In the genomic region with DNA sequence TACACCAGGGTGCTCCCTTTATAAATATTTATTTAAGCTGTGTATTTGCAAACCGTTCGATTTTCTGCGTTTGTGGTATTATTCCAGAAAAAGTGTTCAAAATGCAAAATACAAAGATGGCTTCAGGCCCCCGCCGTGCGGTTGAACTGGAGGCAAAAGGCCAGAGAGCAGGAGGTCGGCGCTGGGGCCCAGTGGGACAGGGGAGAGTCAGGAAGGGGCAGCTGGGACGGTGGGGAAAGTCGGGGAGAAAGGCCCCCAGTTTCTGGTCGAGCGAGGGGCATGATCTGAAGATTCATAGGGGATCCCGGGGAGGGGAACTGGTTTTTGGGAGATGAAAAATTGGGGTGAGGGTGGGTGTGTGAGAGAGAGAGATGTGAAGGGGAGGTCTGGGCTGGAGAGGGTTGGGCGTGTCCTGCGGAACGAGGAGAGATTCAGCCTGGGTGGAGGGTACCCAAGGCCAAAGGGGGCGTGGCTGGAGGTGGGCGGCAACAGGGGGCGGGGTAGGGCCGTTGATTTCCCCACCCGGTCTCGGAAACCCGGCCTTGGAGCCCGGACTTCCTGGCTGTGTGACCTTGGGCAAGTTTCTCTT, we compare ENCODE assay signal across 8 cellular contexts. TPM values are rescaled to one million over a fixed set of nuclear protein-coding genes. Genes with fewer than 3 reads are reported as not detected.
DNase-seq lines count a peak whose midpoint lies in the region; ATAC-seq, FAIRE-seq and TF ChIP-seq lines count a peak whose summit lies in the region.

No MANE protein-coding gene starts in this region.

- TF ChIP-seq EP300 in H1 (IDR thresholded peaks at IDR 0.05; ENCODE audit: borderline replicate concordance in 1 of 2, low read depth in 2 of 2, low read length in 2 of 2) = no peak

- CTCF ChIA-PET in H1 (lab: Charles Lee; ENCODE audit: partially characterized antibody) = interaction anchor here (0.6 to 1.7 kb wide), 4 partner anchors 44 to 1287 kb away, joined by 3 to 7 read pairs (median 3); no protein-coding TSS in a partner anchor

- no peak overlapping the region for H4K8ac ChIP-seq in H1 (ENCODE audit: extremely low read depth, insufficient read depth, low read length)

- H4K20me1 ChIP-seq in MM.1S (ENCODE audit: insufficient read depth, low read length) (no peaks in the 10 kb centered on the region), H1 (replicated peaks in 1 of 2; ENCODE audit: control insufficient read depth in 1 of 2, insufficient read depth in 2 of 2, low read length in 2 of 2) (peaks cover 2 to 4% of the 10 kb centered on the region in 2 experiments)

- peak overlapping the region; percentile 84 for H3K9ac ChIP-seq in MM.1S (ENCODE audit: low read length)
- no peak overlapping the region; a peak in 3 of 7 replicates for H3K9ac ChIP-seq in H1 (replicated peaks in 1 of 4; ENCODE audit: extremely low read depth in 1 of 4, low read depth in 3 of 4, low read length in 3 of 4)
- peak overlapping the region in 4 of 5 donors; percentile 60 to 89 (median 84) for H3K9ac ChIP-seq in subcutaneous abdominal adipose tissue (ENCODE audit: low read length in 5 of 5)

- H2BK5ac ChIP-seq in H1 (ENCODE audit: low read depth, low read length) = no peak overlapping the region

- H3K27me3 Mint-ChIP-seq in memory B cell = peaks cover 2% of the 10 kb centered on the region

- H4K91ac ChIP-seq in H1 (replicated peaks; ENCODE audit: insufficient read length, low read length) = no peak overlapping the region

- H3K56ac ChIP-seq in H1 (replicated peaks; ENCODE audit: insufficient read length, low read depth, low read length) = no peak overlapping the region

- peak overlapping the region; percentile 84 for H2AFZ ChIP-seq in MM.1S (ENCODE audit: low read length)
- no peak overlapping the region for H2AFZ ChIP-seq in H1 (ENCODE audit: low read length)

- POLR2A ChIA-PET in H1 (lab: Charles Lee; ENCODE audit: partially characterized antibody) = interaction anchor here (0.5 to 1.6 kb wide), 5 partner anchors 10 to 147 kb away, joined by 3 to 7 read pairs (median 4); a partner anchor contains a TSS

- peak; percentile 83 for FAIRE-seq in H1 (lab: Jason Lieb, UNC)

- TF ChIP-seq CTCF in MM.1S (IDR thresholded peaks at IDR 0.05; ENCODE audit: low read length) = no peak
- TF ChIP-seq CTCF in VCaP (conservative IDR thresholded peaks at IDR 0.05) = no peak
- no peak for TF ChIP-seq CTCF in H1 (IDR thresholded peaks at IDR 0.05; ENCODE audit: control extremely low read depth in 1 of 3, insufficient read depth in 1 of 3, low read depth in 1 of 3, low read length in 3 of 3)

- no peaks in the 10 kb centered on the region for H3K9me3 ChIP-seq in MM.1S (replicated peaks; ENCODE audit: insufficient read depth, low read length)
- H3K9me3 ChIP-seq in H1 (ENCODE audit: insufficient read depth in 2 of 2, low read depth in 1 of 2, low read length in 1 of 2) = no peaks in the 10 kb centered on the region
- H3K9me3 ChIP-seq in subcutaneous abdominal adipose tissue (ENCODE audit: control insufficient read depth in 5 of 5, low read length in 5 of 5) = no peaks in the 10 kb centered on the region

- no peak overlapping the region; the same call in 1 of the 2 replicates for H3K18ac ChIP-seq in H1 (ENCODE audit: extremely low read depth, low read length)

- no peak overlapping the region for H2BK120ac ChIP-seq in H1 (replicated peaks; ENCODE audit: low read depth, low read length)

- H3K9me3 Mint-ChIP-seq in memory B cell = no peaks in the 10 kb centered on the region

- H3K27ac ChIP-seq in MM.1S (ENCODE audit: low read length) (no peak overlapping the region), VCaP (peak overlapping the region; percentile 92), H1 (ENCODE audit: low read depth, low read length) (no peak overlapping the region; the same call in 1 of the 2 replicates), subcutaneous abdominal adipose tissue (ENCODE audit: low read depth, low read length) (peak overlapping the region; percentile 90)

- no peak overlapping the region for H2BK12ac ChIP-seq in H1 (ENCODE audit: low read depth, low read length)

- H3K23me2 ChIP-seq in H1 (ENCODE audit: low read depth, low read length) = peaks cover 1% of the 10 kb centered on the region; the same call in 1 of the 2 replicates

- peak overlapping the region; percentile 86 for H3K4me3 Mint-ChIP-seq in memory B cell

- no peak overlapping the region for H3K23ac ChIP-seq in H1 (ENCODE audit: insufficient read length)

- DNase-seq in NCI-H1105 treated with DMSO at 0.1 percent for 48 hours (lab: John Stamatoyannopoulos, UW) = peak; percentile 18
- DNase-seq in NCI-H1105 (lab: John Stamatoyannopoulos, UW) = no peak
- no peak for DNase-seq in MM.1S
- peak in 1 of 2 experiments; percentile 92 for DNase-seq in H1 (ENCODE audit: low read depth in 1 of 2, low spot score in 2 of 2)
- no peak for DNase-seq in memory B cell (ENCODE audit: low spot score in 2 of 2)

- no peak overlapping the region for H3K14ac ChIP-seq in H1 (ENCODE audit: insufficient read length)

- H3K4me1 ChIP-seq in MM.1S (ENCODE audit: low read length) (0 out of 2 replicates have a peak, but pooled peaks cover 5% of the 10 kb centered on the region), H1 (replicated peaks in 1 of 4; ENCODE audit: control insufficient read depth in 3 of 4, insufficient read depth in 4 of 4, low read length in 3 of 4) (peaks cover 3 to 25% (median 16%) of the 10 kb centered on the region in 4 experiments), subcutaneous abdominal adipose tissue (ENCODE audit: control insufficient read depth in 5 of 5, insufficient read depth in 5 of 5, low read length in 5 of 5) (peaks cover 3 to 29% (median 27%) of the 10 kb centered on the region in 5 donors)

- 0 out of 2 replicates have a peak, but pooled peaks cover 4% of the 10 kb centered on the region for H3F3A ChIP-seq in MM.1S (ENCODE audit: insufficient read depth, low read length)

- peaks cover 18% of the 10 kb centered on the region for H3K4me1 Mint-ChIP-seq in memory B cell

- ATAC-seq in memory B cell (ENCODE audit: low read depth) (no peak), HG03432 (IDR thresholded peaks at IDR 0.05; ENCODE audit: unreplicated experiment) (no peak)

- H3K27ac Mint-ChIP-seq in memory B cell = peak overlapping the region; percentile 85

- TF ChIP-seq POLR2A in H1 (IDR thresholded peaks at IDR 0.05; ENCODE audit: control extremely low read depth in 1 of 2, low read depth in 2 of 2, low read length in 2 of 2) = 0 out of 3 replicates have a peak, but pooled peaks of 1 of the 2 experiments have one; percentile 72

- peaks cover 1% of the 10 kb centered on the region for H3K36me3 Mint-ChIP-seq in memory B cell

- peaks cover 34% of the 10 kb centered on the region for H3K27me3 ChIP-seq in MM.1S (replicated peaks; ENCODE audit: insufficient read depth, low read length)
- no peaks in the 10 kb centered on the region; a peak in 1 of 7 replicates for H3K27me3 ChIP-seq in H1 (replicated peaks in 1 of 4; ENCODE audit: control insufficient read depth in 3 of 4, extremely low read depth in 1 of 4, insufficient read depth in 3 of 4, low read length in 3 of 4)
- H3K27me3 ChIP-seq in subcutaneous abdominal adipose tissue (ENCODE audit: control insufficient read depth in 5 of 5, insufficient read depth in 4 of 5, low read length in 5 of 5) = no peaks in the 10 kb centered on the region

- no peak overlapping the region for H2BK15ac ChIP-seq in H1 (ENCODE audit: low read length)

- H3K79me1 ChIP-seq in H1 (ENCODE audit: low read depth, low read length) = peaks cover 13% of the 10 kb centered on the region

- TF ChIP-seq RAD21 in H1 (IDR thresholded peaks at IDR 0.05 in 1 of 2, conservative IDR thresholded peaks at IDR 0.05 in 1 of 2; ENCODE audit: low read depth in 2 of 2, low read length in 2 of 2) = no peak

- no peak overlapping the region for H4K5ac ChIP-seq in H1 (ENCODE audit: insufficient read length, low read depth, low read length)

- H3K79me2 ChIP-seq in MM.1S (ENCODE audit: low read length) (peaks cover 4% of the 10 kb centered on the region; the same call in 1 of the 2 replicates), H1 (ENCODE audit: control insufficient read depth in 1 of 2, insufficient read depth in 2 of 2, low read length in 2 of 2) (peaks cover 0 to 13% of the 10 kb centered on the region in 2 experiments; a peak in 2 of 4 replicates)

- no peak overlapping the region for H2BK20ac ChIP-seq in H1 (ENCODE audit: low read length)

- H2AK5ac ChIP-seq in H1 (ENCODE audit: low read depth, low read length) = no peak overlapping the region

- H3K9me2 ChIP-seq in MM.1S (replicated peaks; ENCODE audit: insufficient read depth, low read length) = no peaks in the 10 kb centered on the region

- no peak overlapping the region for H3K4ac ChIP-seq in H1 (replicated peaks; ENCODE audit: insufficient read length, low read depth, low read length)

- H3K4me2 ChIP-seq in MM.1S (ENCODE audit: low read depth, low read length) = peak overlapping the region; percentile 94
- H3K4me2 ChIP-seq in H1 (ENCODE audit: insufficient read depth in 1 of 2, low read depth in 2 of 2, low read length in 2 of 2) = peak overlapping the region; percentile 61 to 64

- 8% methylated on average over 16 of the region's 24 CpGs; no CpG with 5 or more reads in 1 of the 2 experiments for WGBS in H1 (ENCODE audit: extremely low coverage in 1 of 2, insufficient coverage in 1 of 2, insufficient read length in 1 of 2, insufficient replicate concordance in 2 of 2, low coverage in 1 of 2, low lambda C conversion rate in 2 of 2, missing lambda C conversion rate in 1 of 2), 2 experiments

- H3K4me3 ChIP-seq in MM.1S (ENCODE audit: low read length) (peak overlapping the region; percentile 87), H1 (ENCODE audit: extremely low read depth in 1 of 4, insufficient read depth in 2 of 4, low read depth in 3 of 4, low read length in 4 of 4) (peak overlapping the region; percentile 58 to 81 (median 74)), subcutaneous abdominal adipose tissue (ENCODE audit: low read depth in 1 of 5, low read length in 5 of 5) (peak overlapping the region; percentile 61 to 90 (median 83))

- H3K36me3 ChIP-seq in MM.1S (replicated peaks; ENCODE audit: insufficient read depth, low read length) = no peaks in the 10 kb centered on the region
- H3K36me3 ChIP-seq in H1 (ENCODE audit: control insufficient read depth in 2 of 4, insufficient read depth in 4 of 4, low read length in 3 of 4) = peaks cover 0 to 5% (median 0%) of the 10 kb centered on the region in 4 experiments; a peak in 2 of 8 replicates
- peaks cover 0 to 9% (median 4%) of the 10 kb centered on the region in 5 donors for H3K36me3 ChIP-seq in subcutaneous abdominal adipose tissue (ENCODE audit: control insufficient read depth in 5 of 5, insufficient read depth in 5 of 5, low read length in 5 of 5)

RNA-seq across cellular contexts. Expression of a gene that starts 0.7 kb away (rescaled TPM):
- total RNA-seq in H1 (2021; fragmentation: NEBNext Ultra II Directional; extraction: Animal tissue kit (Norgen Biotek cat#: 25700)) = 96.9 and 106 TPM in 2 replicates
- polyA plus RNA-seq in H1 (2011; rRNA removed) = 152 and 195 TPM in 2 replicates
- 149 TPM for polyA plus RNA-seq in H1 (2011; cell fraction: cytosol; rRNA removed)
- 148 TPM for polyA plus RNA-seq in H1 (2011; cell fraction: nucleus; rRNA removed)
- 52.8 to 109 TPM (median 103 TPM) in 4 replicates for polyA plus RNA-seq in H1 (2012, experiment 1 of 2)
- polyA plus RNA-seq in H1 (2012, experiment 2 of 2) = 112 TPM
- 63.1 TPM for polyA plus RNA-seq in H1 (2013, experiment 1 of 2)
- 61.5 TPM for polyA plus RNA-seq in H1 (2013, experiment 2 of 2)
- polyA minus RNA-seq in H1 (2011; rRNA and poly(A)+ RNA removed) = 22.8 and 24.5 TPM in 2 replicates
- 51.8 TPM for polyA minus RNA-seq in H1 (2011; cell fraction: cytosol; rRNA and poly(A)+ RNA removed)
- polyA minus RNA-seq in H1 (2011; cell fraction: nucleus; rRNA and poly(A)+ RNA removed) = 69.9 TPM

RNA-seq across cellular contexts. Expression of a gene that starts 3.8 kb away (rescaled TPM):
- 3.2 and 3.6 TPM in 2 replicates for total RNA-seq in H1 (2021; fragmentation: NEBNext Ultra II Directional; extraction: Animal tissue kit (Norgen Biotek cat#: 25700))
- 2.2 and 3.3 TPM in 2 replicates for polyA plus RNA-seq in H1 (2011; rRNA removed)
- 1.5 TPM for polyA plus RNA-seq in H1 (2011; cell fraction: cytosol; rRNA removed)
- 3.0 TPM for polyA plus RNA-seq in H1 (2011; cell fraction: nucleus; rRNA removed)
- 1.6 to 3.1 TPM (median 2.6 TPM) in 4 replicates for polyA plus RNA-seq in H1 (2012, experiment 1 of 2)
- polyA plus RNA-seq in H1 (2012, experiment 2 of 2) = 2.9 TPM
- 9.1 TPM for polyA plus RNA-seq in H1 (2013, experiment 1 of 2)
- 8.6 TPM for polyA plus RNA-seq in H1 (2013, experiment 2 of 2)
- 0.41 and 0.49 TPM in 2 replicates for polyA minus RNA-seq in H1 (2011; rRNA and poly(A)+ RNA removed)
- not detected for polyA minus RNA-seq in H1 (2011; cell fraction: cytosol; rRNA and poly(A)+ RNA removed)
- 2.1 TPM for polyA minus RNA-seq in H1 (2011; cell fraction: nucleus; rRNA and poly(A)+ RNA removed)

RNA-seq across cellular contexts. Expression of a gene that starts 15.7 kb away (rescaled TPM):
- 10.8 and 12.9 TPM in 2 replicates for total RNA-seq in H1 (2021; fragmentation: NEBNext Ultra II Directional; extraction: Animal tissue kit (Norgen Biotek cat#: 25700))
- 1.7 and 4.5 TPM in 2 replicates for polyA plus RNA-seq in H1 (2011; rRNA removed)
- polyA plus RNA-seq in H1 (2011; cell fraction: cytosol; rRNA removed) = 1.4 TPM
- 4.4 TPM for polyA plus RNA-seq in H1 (2011; cell fraction: nucleus; rRNA removed)
- polyA plus RNA-seq in H1 (2012, experiment 1 of 2) = 3.2 to 7.6 TPM (median 6.6 TPM) in 4 replicates
- polyA plus RNA-seq in H1 (2012, experiment 2 of 2) = 4.7 TPM
- polyA plus RNA-seq in H1 (2013, experiment 1 of 2) = 6.7 TPM
- 7.0 TPM for polyA plus RNA-seq in H1 (2013, experiment 2 of 2)
- polyA minus RNA-seq in H1 (2011; rRNA and poly(A)+ RNA removed) = 0.61 and 0.82 TPM in 2 replicates
- 8.8 TPM for polyA minus RNA-seq in H1 (2011; cell fraction: cytosol; rRNA and poly(A)+ RNA removed)
- 7.2 TPM for polyA minus RNA-seq in H1 (2011; cell fraction: nucleus; rRNA and poly(A)+ RNA removed)

RNA-seq across cellular contexts. Expression of a gene that starts 17.7 kb away (rescaled TPM):
- total RNA-seq in H1 (2021; fragmentation: NEBNext Ultra II Directional; extraction: Animal tissue kit (Norgen Biotek cat#: 25700)) = 0.98 and 1.0 TPM in 2 replicates
- 0.76 and 1.1 TPM in 2 replicates for polyA plus RNA-seq in H1 (2011; rRNA removed)
- polyA plus RNA-seq in H1 (2011; cell fraction: cytosol; rRNA removed) = 0.54 TPM
- 1.2 TPM for polyA plus RNA-seq in H1 (2011; cell fraction: nucleus; rRNA removed)
- polyA plus RNA-seq in H1 (2012, experiment 1 of 2) = 0.58 to 1.3 TPM (median 1.1 TPM) in 4 replicates
- 0.34 TPM for polyA plus RNA-seq in H1 (2012, experiment 2 of 2)
- polyA plus RNA-seq in H1 (2013, experiment 1 of 2) = 0.91 TPM
- 1.0 TPM for polyA plus RNA-seq in H1 (2013, experiment 2 of 2)
- polyA minus RNA-seq in H1 (2011; rRNA and poly(A)+ RNA removed) = 0.63 and 0.82 TPM in 2 replicates
- polyA minus RNA-seq in H1 (2011; cell fraction: cytosol; rRNA and poly(A)+ RNA removed) = 0.66 TPM
- polyA minus RNA-seq in H1 (2011; cell fraction: nucleus; rRNA and poly(A)+ RNA removed) = 1.00 TPM

RNA-seq across cellular contexts. Expression of a gene that starts 24.2 kb away (rescaled TPM):
- 69.1 and 71.2 TPM in 2 replicates for total RNA-seq in H1 (2021; fragmentation: NEBNext Ultra II Directional; extraction: Animal tissue kit (Norgen Biotek cat#: 25700))
- 47.1 and 79.5 TPM in 2 replicates for polyA plus RNA-seq in H1 (2011; rRNA removed)
- 51.3 TPM for polyA plus RNA-seq in H1 (2011; cell fraction: cytosol; rRNA removed)
- polyA plus RNA-seq in H1 (2011; cell fraction: nucleus; rRNA removed) = 132 TPM
- 61.3 to 71.3 TPM (median 67.2 TPM) in 4 replicates for polyA plus RNA-seq in H1 (2012, experiment 1 of 2)
- polyA plus RNA-seq in H1 (2012, experiment 2 of 2) = 81.6 TPM
- polyA plus RNA-seq in H1 (2013, experiment 1 of 2) = 91.7 TPM
- polyA plus RNA-seq in H1 (2013, experiment 2 of 2) = 105 TPM
- polyA minus RNA-seq in H1 (2011; rRNA and poly(A)+ RNA removed) = 7.1 and 10.9 TPM in 2 replicates
- 14.2 TPM for polyA minus RNA-seq in H1 (2011; cell fraction: cytosol; rRNA and poly(A)+ RNA removed)
- 14.5 TPM for polyA minus RNA-seq in H1 (2011; cell fraction: nucleus; rRNA and poly(A)+ RNA removed)

Comparison
In these comparisons a context has a peak if more than half of its experiments do, and no peak if none do; other contexts are left out.
1. H3K27ac ChIP-seq: peak in VCaP (single experiment) and subcutaneous abdominal adipose tissue (single experiment); none in MM.1S (single experiment) and H1 (single experiment).
2. H3K9ac ChIP-seq: peak in MM.1S (single experiment) and subcutaneous abdominal adipose tissue (4 of 5); none in H1 (0 of 4).
3. Peak in every context shown above with its lines, with median percentiles within 50 percentile points of each other: H3K4me3 ChIP-seq.